9 cellular contexts compared by ENCODE assay signal in genomic region chr1:109687641-109688499, GRCh38.
A peak's percentile ranks its signal among the peaks of the same experiment; 100 is the strongest.
DNase-seq lines count a peak whose midpoint lies in the region; ATAC-seq lines count a peak whose summit lies in the region.
"Had no signal": no experiment of that assay in that cellular context is flagged by ENCODE, and none has a peak within 500 bp of the region (broad histone marks: within the 10 kb centered on the region; RNA-seq: fewer than 3 reads in every experiment).

TSS of gene GSTM1 (plus strand) at chr1:109687817. CDS start at chr1:109687874, 57 bp downstream.

- DNase-seq in stimulated activated CD8-positive, alpha-beta memory T cell treated with anti-CD3 and anti-CD28 coated beads, Interleukin-12 subunit alpha, Interleukin-12 subunit beta, amount 100 ng/mL, for 4 hours (ENCODE audit: low read depth): peak; percentile 74
- DNase-seq in stimulated activated CD8-positive, alpha-beta memory T cell treated with anti-CD3 and anti-CD28 coated beads, Interleukin-4, amount 100 ng/mL, for 48 hours: no peak
- DNase-seq in activated gamma-delta T cell treated with anti-CD3 and anti-CD28 coated beads, Interleukin-2, amount 50 U/mL, for 16 hours (ENCODE audit: low read depth): peak; percentile 74
- DNase-seq in middle frontal gyrus (ENCODE audit: extremely low spot score, low spot score) (peak; percentile 66), NCI-H774 (lab: John Stamatoyannopoulos, UW) (no peak), AG08396 (ENCODE audit: low spot score) (no peak), superior temporal gyrus (ENCODE audit: extremely low spot score) (no peak)
- DNase-seq: activated naive CD8-positive, alpha-beta T cell treated with anti-CD3 and anti-CD28 coated beads, Interleukin-2, amount 10 ng/mL, durations not matched to agents 7 days and 5 days had no signal

- peak; percentile 98 for ATAC-seq in HG03354 (IDR thresholded peaks at IDR 0.05; ENCODE audit: poor library complexity, severe bottlenecking, unreplicated experiment)

Comparison
In these comparisons a context has a peak if more than half of its experiments do, and no peak if none do; other contexts are left out.
1. DNase-seq: peak in stimulated activated CD8-positive, alpha-beta memory T cell treated with anti-CD3 and anti-CD28 coated beads, Interleukin-12 subunit alpha, Interleukin-12 subunit beta, amount 100 ng/mL, for 4 hours (single experiment), activated gamma-delta T cell treated with anti-CD3 and anti-CD28 coated beads, Interleukin-2, amount 50 U/mL, for 16 hours (single experiment) and middle frontal gyrus (single experiment); none in stimulated activated CD8-positive, alpha-beta memory T cell treated with anti-CD3 and anti-CD28 coated beads, Interleukin-4, amount 100 ng/mL, for 48 hours (single experiment), NCI-H774 (single experiment), AG08396 (single experiment) and superior temporal gyrus (single experiment).